In the genomic region with DNA sequence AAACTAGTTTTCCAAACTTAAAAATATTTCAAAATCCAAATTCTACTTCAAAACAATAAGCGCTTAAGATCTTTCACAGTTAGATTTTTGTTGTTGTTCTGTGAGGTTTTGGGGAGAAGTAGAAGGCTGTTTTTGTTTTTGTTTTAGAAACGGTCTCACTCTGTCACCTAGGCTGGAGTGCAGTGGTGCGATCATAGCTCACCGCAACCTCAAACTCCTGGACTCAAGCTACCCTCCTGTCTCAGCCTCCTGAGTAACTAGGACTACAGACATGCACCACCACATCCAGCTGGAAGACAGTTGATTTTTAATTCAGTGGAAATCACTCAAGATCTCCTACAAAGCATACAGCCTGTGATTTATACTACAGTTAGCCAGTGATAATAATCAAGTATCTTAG, we compare ENCODE assay signal across 16 cellular contexts.
"Had no signal": no experiment of that assay in that cellular context is flagged by ENCODE, and none has a peak within 500 bp of the region (broad histone marks: within the 10 kb centered on the region; RNA-seq: fewer than 3 reads in every experiment).

No MANE protein-coding gene starts in this region.

- H3K27ac ChIP-seq: gastrocnemius medialis, left lung, transverse colon had no signal

- H3K4me3 ChIP-seq: gastrocnemius medialis, left lung, transverse colon had no signal

- H3K27me3 Mint-ChIP-seq: brain; central memory CD8-positive, alpha-beta T cell; stimulated activated naive B cell treated with anti-CD40 and anti-IgM and Interleukin-4, amounts not matched to agents 10 μg/mL and 1 μg/mL and 100 μg/mL, for 72 hours had no signal

- DNase-seq: activated CD4-positive, alpha-beta T cell treated with anti-CD3 and anti-CD28 coated beads, Interleukin-2, amount 50 U/mL, for 4 hours; activated CD4-positive, CD25-positive, alpha-beta regulatory T cell; activated gamma-delta T cell; activated T-cell treated with anti-CD3 and anti-CD28 coated beads, Interleukin-2, amount 50 U/mL, for 4 hours; amygdala; effector memory CD4-positive, alpha-beta T cell; gastrocnemius medialis; left lung; nephron progenitor cell; stimulated activated CD4-positive, alpha-beta T cell treated with anti-CD3 and anti-CD28 coated beads, Interleukin-2, amount 100 ng/mL, for 24 hours; stimulated activated naive B cell treated with anti-CD40 and anti-IgM and Interleukin-4, amounts not matched to agents 10 μg/mL and 1 μg/mL and 100 μg/mL, for 72 hours; transverse colon had no signal

- H3K36me3 Mint-ChIP-seq: activated naive CD8-positive, alpha-beta T cell; brain had no signal

- H3K4me3 Mint-ChIP-seq: activated naive CD8-positive, alpha-beta T cell; activated T-cell treated with anti-CD3 and anti-CD28 coated beads, Interleukin-2, amount 50 U/mL, for 4 hours; central memory CD8-positive, alpha-beta T cell; nephron progenitor cell; stimulated activated naive B cell treated with anti-CD40 and anti-IgM and Interleukin-4, amounts not matched to agents 10 μg/mL and 1 μg/mL and 100 μg/mL, for 72 hours had no signal

- H3K36me3 ChIP-seq: gastrocnemius medialis, left lung, transverse colon had no signal

- H3K27me3 ChIP-seq: gastrocnemius medialis, left lung, transverse colon had no signal

- H3K9me3 Mint-ChIP-seq: activated T-cell treated with anti-CD3 and anti-CD28 coated beads, Interleukin-2, amount 50 U/mL, for 4 hours; brain; central memory CD8-positive, alpha-beta T cell; nephron progenitor cell; stimulated activated naive B cell treated with anti-CD40 and anti-IgM and Interleukin-4, amounts not matched to agents 10 μg/mL and 1 μg/mL and 100 μg/mL, for 72 hours had no signal

- H3K9me3 ChIP-seq: gastrocnemius medialis, left lung, transverse colon had no signal

- H3K27ac Mint-ChIP-seq: activated naive CD8-positive, alpha-beta T cell; brain; stimulated activated naive B cell treated with anti-CD40 and anti-IgM and Interleukin-4, amounts not matched to agents 10 μg/mL and 1 μg/mL and 100 μg/mL, for 72 hours had no signal

- ATAC-seq: activated T-cell treated with anti-CD3 and anti-CD28 coated beads, Interleukin-2, amount 50 U/mL, for 4 hours; gastrocnemius medialis; left lung; sciatic nerve; stimulated activated naive B cell treated with anti-CD40 and anti-IgM and Interleukin-4, amounts not matched to agents 10 μg/mL and 1 μg/mL and 100 μg/mL, for 72 hours had no signal
